ENCODE assay signal across 8 cellular contexts in the genomic region with DNA sequence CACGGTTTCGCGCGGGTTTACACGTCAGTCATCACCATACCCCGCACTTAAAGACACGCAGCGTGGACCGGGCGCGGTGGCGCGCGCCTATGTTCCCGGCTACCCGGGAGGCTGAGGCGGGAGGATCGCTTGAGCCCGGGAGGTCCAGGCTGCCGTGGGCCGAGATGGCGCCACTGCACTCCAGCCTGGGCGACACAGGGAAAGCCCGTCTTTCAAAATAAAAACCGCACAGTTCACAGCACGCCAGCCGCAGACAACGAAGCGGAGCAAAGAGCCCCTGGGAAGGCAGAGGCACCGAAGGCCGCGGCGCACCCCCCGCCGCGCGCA. TPM values are rescaled to one million over a fixed set of nuclear protein-coding genes. Genes with fewer than 3 reads are reported as not detected.
DNase-seq lines count a peak whose midpoint lies in the region; ATAC-seq and TF ChIP-seq lines count a peak whose summit lies in the region.

No MANE protein-coding gene starts in this region.

- no peak for TF ChIP-seq EP300 in ovary (IDR thresholded peaks at IDR 0.05)

- peaks cover 47% of the 10 kb centered on the region for H3K36me3 Mint-ChIP-seq in CD4-positive, alpha-beta T cell (ENCODE audit: low read depth)
- H3K36me3 Mint-ChIP-seq in GM23338 (ENCODE audit: low read depth), result peaks cover 50% of the 10 kb centered on the region

- H3K9me3 Mint-ChIP-seq in CD4-positive, alpha-beta T cell, result no peaks in the 10 kb centered on the region
- no peaks in the 10 kb centered on the region; the same call in 2 of the 3 replicates for H3K9me3 Mint-ChIP-seq in GM23338

- peaks cover 11% of the 10 kb centered on the region for H3K4me1 ChIP-seq in GM23338 (ENCODE audit: insufficient read depth)
- H3K4me1 ChIP-seq in ovary (ENCODE audit: insufficient read depth), result no peaks in the 10 kb centered on the region

- 0 out of 2 replicates have a peak, but pooled peaks cover 4% of the 10 kb centered on the region for H3F3A ChIP-seq in GM23338 (replicated peaks; ENCODE audit: low read depth)

- H3K27ac Mint-ChIP-seq in CD4-positive, alpha-beta T cell, result peak overlapping the region; percentile 84
- H3K27ac Mint-ChIP-seq in GM23338, result peak overlapping the region; percentile 47

- H3K9me2 ChIP-seq in GM23338 (ENCODE audit: insufficient read depth), result no peaks in the 10 kb centered on the region

- TF ChIP-seq POLR2A in erythroblast (IDR thresholded peaks at IDR 0.05; ENCODE audit: low read length), result no peak
- TF ChIP-seq POLR2A in ovary (IDR thresholded peaks at IDR 0.05), result no peak

- H3K27ac ChIP-seq in CD4-positive, alpha-beta T cell (ENCODE audit: low read depth, low read length), result peak overlapping the region; percentile 50
- H3K27ac ChIP-seq in GM23338 (ENCODE audit: low read depth) (no peak overlapping the region), ovary (peak overlapping the region; percentile 39 to 87)

- peaks cover 9% of the 10 kb centered on the region; the same call in 1 of the 2 replicates for H4K20me1 ChIP-seq in GM23338 (replicated peaks; ENCODE audit: insufficient read depth)

- intact Hi-C loops in CD4-positive, alpha-beta T cell (cut with DNase I, micrococcal nuclease), result loop anchor here (1.0 to 10.0 kb wide), 10 partner anchors 15 to 1099 kb away; partner anchors contain the start of genes ATG4B (in 2 of the 2), THAP4 (in 2 of the 2), CAPN10 (in 1 of the 2) and D2HGDH (in 1 of the 2)
- intact Hi-C loops in ovary (cut with DNase I), result no loop called here

- H2AFZ ChIP-seq in GM23338, result peak overlapping the region; percentile 78

- peak overlapping the region; percentile 85 for H3K4me2 ChIP-seq in GM23338

- peaks cover 54% of the 10 kb centered on the region for H3K79me2 ChIP-seq in GM23338 (replicated peaks; ENCODE audit: insufficient read depth)

- no peak for DNase-seq in CD4-positive, alpha-beta T cell
- DNase-seq in GM23338 (ENCODE audit: low spot score) (no peak), RPMI8226 (peak; percentile 11), erythroblast (lab: John Stamatoyannopoulos, UW) (peak; percentile 65 to 74), ovary (peak in 1 of 5 donors; percentile 51), NCI-H345 (lab: John Stamatoyannopoulos, UW) (no peak), hepatic stellate cell (ENCODE audit: low spot score) (no peak), D341Med (ENCODE audit: low spot score) (no peak)

- WGBS in ovary, 3 donors, result 0 to 1% (median 1%) methylated on average over 34 to 37 of the region's 37 CpGs

- TF ChIP-seq CTCF in CD4-positive, alpha-beta T cell (IDR thresholded peaks at IDR 0.05), result no peak
- TF ChIP-seq CTCF in GM23338 (conservative IDR thresholded peaks at IDR 0.05; ENCODE audit: low read depth in 2 of 2) (no peak), ovary (IDR thresholded peaks at IDR 0.05) (no peak)

- H3K27me3 ChIP-seq in CD4-positive, alpha-beta T cell (ENCODE audit: control insufficient read depth, insufficient read depth, low read length), result no peaks in the 10 kb centered on the region
- H3K27me3 ChIP-seq in GM23338 (ENCODE audit: insufficient read depth) (no peaks in the 10 kb centered on the region), ovary (no peaks in the 10 kb centered on the region)

- no peaks in the 10 kb centered on the region for H3K27me3 Mint-ChIP-seq in CD4-positive, alpha-beta T cell
- H3K27me3 Mint-ChIP-seq in GM23338 (ENCODE audit: insufficient read depth, low read depth, poor library complexity), result peaks cover 3% of the 10 kb centered on the region

- H3K36me3 ChIP-seq in GM23338 (ENCODE audit: insufficient read depth) (peaks cover 31% of the 10 kb centered on the region), ovary (no peaks in the 10 kb centered on the region)

- H3K4me3 ChIP-seq in GM23338 (peak overlapping the region; percentile 80), ovary (peak overlapping the region; percentile 99)

- H3K9me3 ChIP-seq in CD4-positive, alpha-beta T cell (ENCODE audit: control insufficient read depth, low read length), result no peaks in the 10 kb centered on the region
- no peaks in the 10 kb centered on the region for H3K9me3 ChIP-seq in ovary

- peaks cover 38% of the 10 kb centered on the region for H3K4me1 Mint-ChIP-seq in CD4-positive, alpha-beta T cell (ENCODE audit: low read depth)
- H3K4me1 Mint-ChIP-seq in GM23338, result peaks cover 7% of the 10 kb centered on the region; the same call in 2 of the 3 replicates

- POLR2A ChIA-PET in CD4-positive, alpha-beta T cell (lab: Charles Lee), result interaction anchor here (0.6 to 5.7 kb wide), 12 partner anchors 9 to 1100 kb away, joined by 3 to 179 read pairs (median 8); partner anchors contain the start of genes CAPN10, D2HGDH, HDLBP and ING5

- CTCF ChIA-PET in CD4-positive, alpha-beta T cell (lab: Charles Lee), result interaction anchor here (1.4 to 1.5 kb wide), 2 partner anchors 16 to 192 kb away, joined by 4 to 17 read pairs; partner anchors contain the start of gene ING5

- no peak for ATAC-seq in CD4-positive, alpha-beta T cell (ENCODE audit: poor library complexity)
- peak; percentile 19 for ATAC-seq in GM23338

- peak overlapping the region; percentile 92 for H3K4me3 Mint-ChIP-seq in CD4-positive, alpha-beta T cell
- peak overlapping the region; percentile 85 for H3K4me3 Mint-ChIP-seq in GM23338

TF ChIP-seq in GM23338, 12 proteins besides CTCF, POLR2A, EP300 and RAD21 (continues in another document):
- TF ChIP-seq ZNF114 (CRISPR knock-in tag; IDR thresholded peaks at IDR 0.05) (no peak), REST (IDR thresholded peaks at IDR 0.05; ENCODE audit: unreplicated experiment) (no peak), STAT1 (IDR thresholded peaks at IDR 0.05; ENCODE audit: unreplicated experiment) (no peak)

RNA-seq across cellular contexts. Expression of gene DTYMK, which starts 0.3 kb away (rescaled TPM):
- total RNA-seq in CD4-positive, alpha-beta T cell, result 1 to 10 TPM; 4.8 to 6.0 TPM
- total RNA-seq in GM23338 (2014; rRNA removed; shearing (Covaris generic)), result 38.9 and 55.4 TPM in 2 replicates
- polyA plus RNA-seq in GM23338 (2016; fragmentation: Nextera tagmentation; extraction: Ambion mirVana) (65.4 and 69.5 TPM in 2 replicates), ovary (10 to 100 TPM in 1 of 2 donors, 1 to 10 TPM in 1; 3.7 to 10.7 TPM)
- total RNA-seq in ovary, result 10 to 100 TPM in 6 of 7 donors, 1 to 10 TPM in 1; 8.9 to 17.9 (median 14.6) TPM

RNA-seq across cellular contexts. Expression of gene ING5, which starts 15.6 kb away (rescaled TPM):
- total RNA-seq in CD4-positive, alpha-beta T cell, result 10 to 100 TPM; 51.2 to 51.3 TPM
- total RNA-seq in GM23338 (2014; rRNA removed; shearing (Covaris generic)), result 42.5 and 49.5 TPM in 2 replicates
- polyA plus RNA-seq in GM23338 (2016; fragmentation: Nextera tagmentation; extraction: Ambion mirVana) (25.7 and 27.6 TPM in 2 replicates), ovary (10 to 100 TPM; 27.1 to 39.5 TPM)
- 10 to 100 TPM; 24.9 to 57.1 (median 39.9) TPM for total RNA-seq in ovary

RNA-seq across cellular contexts. Expression of gene D2HGDH, which starts 48.1 kb away (rescaled TPM):
- 10 to 100 TPM; 27.6 to 30.6 TPM for total RNA-seq in CD4-positive, alpha-beta T cell
- 8.3 and 17.3 TPM in 2 replicates for total RNA-seq in GM23338 (2014; rRNA removed; shearing (Covaris generic))
- polyA plus RNA-seq in GM23338 (2016; fragmentation: Nextera tagmentation; extraction: Ambion mirVana) (3.7 and 4.6 TPM in 2 replicates), ovary (10 to 100 TPM in 1 of 2 donors, under 1 TPM in 1; 0.63 to 24.6 TPM)
- total RNA-seq in ovary, result 10 to 100 TPM; 17.1 to 35.1 (median 26.3) TPM

RNA-seq across cellular contexts. Expression of gene ATG4B, which starts 48.8 kb away (rescaled TPM):
- 10 to 100 TPM; 86.5 to 89.4 TPM for total RNA-seq in CD4-positive, alpha-beta T cell
- 102 and 103 TPM in 2 replicates for total RNA-seq in GM23338 (2014; rRNA removed; shearing (Covaris generic))
- polyA plus RNA-seq in GM23338 (2016; fragmentation: Nextera tagmentation; extraction: Ambion mirVana) (104 and 116 TPM in 2 replicates), ovary (10 to 100 TPM; 41.0 to 49.5 TPM)
- total RNA-seq in ovary, result 10 to 100 TPM; 37.1 to 70.4 (median 56.3) TPM

RNA-seq across cellular contexts. Expression of gene THAP4, which starts 49.3 kb away (rescaled TPM):
- 10 to 100 TPM; 27.5 to 31.4 TPM for total RNA-seq in CD4-positive, alpha-beta T cell
- total RNA-seq in GM23338 (2014; rRNA removed; shearing (Covaris generic)), result 80.4 and 81.6 TPM in 2 replicates
- polyA plus RNA-seq in GM23338 (2016; fragmentation: Nextera tagmentation; extraction: Ambion mirVana) (62.9 and 74.0 TPM in 2 replicates), ovary (10 to 100 TPM; 12.1 to 42.0 TPM)
- total RNA-seq in ovary, result 10 to 100 TPM; 26.2 to 54.7 (median 40.3) TPM

Comparison
In these comparisons a context has a peak if more than half of its experiments do, and no peak if none do; other contexts are left out.
1. DNase-seq: peak in RPMI8226 (single experiment) and erythroblast (2 of 2); none in CD4-positive, alpha-beta T cell (0 of 10), GM23338 (single experiment), NCI-H345 (single experiment), hepatic stellate cell (single experiment) and D341Med (single experiment).
2. intact Hi-C loops: an anchor here in CD4-positive, alpha-beta T cell (1.0 to 10.0 kb wide); none called in ovary.